Comparison of ENCODE assay signal across 7 cellular contexts in the genomic region with DNA sequence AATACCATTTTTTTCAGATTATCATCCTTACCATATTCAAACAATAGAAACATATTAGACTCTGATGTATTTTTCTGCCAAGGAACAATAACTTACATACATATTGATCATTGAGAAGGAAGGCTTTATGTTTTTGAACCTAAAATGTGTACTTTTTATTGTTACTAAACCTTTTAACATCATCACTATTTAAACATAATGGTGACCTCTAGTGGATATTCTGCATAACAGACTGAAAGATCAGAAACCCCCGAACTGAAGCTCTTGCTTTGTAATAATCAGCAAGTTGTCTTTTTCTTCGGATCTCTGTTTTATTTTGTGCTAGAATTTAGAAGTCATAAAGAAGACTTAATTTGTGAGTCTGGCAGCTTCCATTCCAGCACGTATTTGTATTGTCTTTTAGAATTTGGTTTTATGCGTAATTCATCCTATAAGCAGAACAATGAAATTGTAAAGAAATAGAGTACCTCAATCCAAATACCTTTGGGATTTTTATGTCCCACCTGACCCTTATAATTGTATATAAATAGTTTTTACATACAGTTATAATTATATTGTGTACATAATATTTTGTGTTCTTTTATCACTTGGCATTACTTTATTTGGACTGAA.
DNase-seq lines count a peak whose midpoint lies in the region; ATAC-seq and TF ChIP-seq lines count a peak whose summit lies in the region.

No MANE protein-coding gene starts in this region.

- peaks cover 57% of the 10 kb centered on the region for H3K4me1 Mint-ChIP-seq in endothelial cell (ENCODE audit: unreplicated experiment)
- peaks cover 34 to 72% (median 65%) of the 10 kb centered on the region in 7 donors for H3K4me1 Mint-ChIP-seq in naive thymus-derived CD4-positive, alpha-beta T cell

- 0 out of 2 replicates have a peak overlapping the region, but pooled peaks have one; percentile 17 for H3K4me2 ChIP-seq in DND-41 (ENCODE audit: insufficient read depth, low read length)

- H3K27me3 Mint-ChIP-seq in endothelial cell (ENCODE audit: unreplicated experiment): no peaks in the 10 kb centered on the region
- H3K27me3 Mint-ChIP-seq in naive thymus-derived CD4-positive, alpha-beta T cell: no peaks in the 10 kb centered on the region

- no peak overlapping the region for H3K4me3 ChIP-seq in DND-41 (ENCODE audit: low read depth in 1 of 2, low read length in 2 of 2)
- no peak overlapping the region for H3K4me3 ChIP-seq in RWPE2 (ENCODE audit: severe bottlenecking)
- no peak overlapping the region for H3K4me3 ChIP-seq in naive thymus-derived CD4-positive, alpha-beta T cell (ENCODE audit: low read length)

- CTCF ChIA-PET in naive thymus-derived CD4-positive, alpha-beta T cell (lab: Charles Lee): interaction anchor here (0.6 to 3.7 kb wide), 12 partner anchors 9 to 137 kb away, joined by 3 to 60 read pairs (median 3); a partner anchor contains a TSS

- H3K9me3 ChIP-seq in DND-41 (ENCODE audit: insufficient read depth, low read length, severe bottlenecking) (no peaks in the 10 kb centered on the region), RWPE2 (ENCODE audit: severe bottlenecking) (peaks cover 2% of the 10 kb centered on the region)
- H3K9me3 ChIP-seq in naive thymus-derived CD4-positive, alpha-beta T cell (ENCODE audit: control insufficient read depth in 2 of 3, low read length in 3 of 3): no peaks in the 10 kb centered on the region

- H3K36me3 Mint-ChIP-seq in endothelial cell (ENCODE audit: low read depth, unreplicated experiment): peaks cover 6% of the 10 kb centered on the region
- H3K36me3 Mint-ChIP-seq in naive thymus-derived CD4-positive, alpha-beta T cell: peaks cover 11 to 30% (median 15%) of the 10 kb centered on the region in 5 donors

- peaks cover 11% of the 10 kb centered on the region for H3K79me2 ChIP-seq in DND-41 (ENCODE audit: insufficient read depth, low read length)

- ATAC-seq in DND-41 (ENCODE audit: insufficient read depth, low read depth) (peak; percentile 67; the same call in 2 of the 3 replicates), RWPE2 (ENCODE audit: low read depth) (no peak), GM19023 (IDR thresholded peaks at IDR 0.05; ENCODE audit: unreplicated experiment) (no peak), GM18517 (IDR thresholded peaks at IDR 0.05; ENCODE audit: unreplicated experiment) (no peak)
- ATAC-seq in naive thymus-derived CD4-positive, alpha-beta T cell: peak; percentile 79

- H3K4me3 Mint-ChIP-seq in endothelial cell (ENCODE audit: unreplicated experiment): no peak overlapping the region
- peak overlapping the region in 1 of 10 donors; percentile 2 for H3K4me3 Mint-ChIP-seq in naive thymus-derived CD4-positive, alpha-beta T cell

- H4K20me1 ChIP-seq in DND-41 (ENCODE audit: insufficient read depth, low read length): 0 out of 2 replicates have a peak, but pooled peaks cover 2% of the 10 kb centered on the region

- TF ChIP-seq CTCF in DND-41 (IDR thresholded peaks at IDR 0.05; ENCODE audit: borderline replicate concordance, extremely low read depth, low read length, poor library complexity, severe bottlenecking): peak; percentile 86
- TF ChIP-seq CTCF in RWPE2 (IDR thresholded peaks at IDR 0.05; ENCODE audit: poor library complexity, severe bottlenecking): peak; percentile 85
- TF ChIP-seq CTCF in endothelial cell (IDR thresholded peaks at IDR 0.05; ENCODE audit: unreplicated experiment): peak; percentile 59

- H3K27ac Mint-ChIP-seq in endothelial cell (ENCODE audit: unreplicated experiment): no peak overlapping the region
- peak overlapping the region in 8 of 9 donors; percentile 13 to 86 (median 55) for H3K27ac Mint-ChIP-seq in naive thymus-derived CD4-positive, alpha-beta T cell

- POLR2A ChIA-PET in naive thymus-derived CD4-positive, alpha-beta T cell (lab: Charles Lee): interaction anchor here (0.8 to 1.4 kb wide), 4 partner anchors 9 to 132 kb away, joined by 3 to 13 read pairs (median 4); a partner anchor contains a TSS

- peaks cover 20% of the 10 kb centered on the region for H3K36me3 ChIP-seq in DND-41 (ENCODE audit: insufficient read depth, low read length)
- H3K36me3 ChIP-seq in RWPE2 (ENCODE audit: low read depth): no peaks in the 10 kb centered on the region
- peaks cover 0 to 14% (median 3%) of the 10 kb centered on the region in 3 experiments for H3K36me3 ChIP-seq in naive thymus-derived CD4-positive, alpha-beta T cell (ENCODE audit: control insufficient read depth in 2 of 3, insufficient read depth in 3 of 3, low read length in 3 of 3)

- DNase-seq in DND-41: no peak
- peak; percentile 59 for DNase-seq in KBM-7
- DNase-seq in RWPE2 (ENCODE audit: low spot score): no peak
- no peak for DNase-seq in endothelial cell (ENCODE audit: low spot score)
- DNase-seq in naive thymus-derived CD4-positive, alpha-beta T cell: peak in 7 of 9 donors; percentile 39 to 70 (median 53)

- no peak overlapping the region for H2AFZ ChIP-seq in DND-41 (ENCODE audit: low read depth, low read length)

- in situ Hi-C loops in KBM-7 (cut with MboI; ENCODE audit: low pct_unique_long_range_greater_than_20kb, low sequenced_read_pairs): no loop called here

- H3K4me1 ChIP-seq in DND-41 (ENCODE audit: insufficient read depth, low read length) (peaks cover 2% of the 10 kb centered on the region; the same call in 1 of the 2 replicates), RWPE2 (ENCODE audit: insufficient read depth, poor library complexity, severe bottlenecking) (peaks cover 41% of the 10 kb centered on the region)
- H3K4me1 ChIP-seq in naive thymus-derived CD4-positive, alpha-beta T cell (ENCODE audit: control insufficient read depth in 2 of 2, insufficient read depth in 2 of 2, low read length in 2 of 2): peaks cover 0 to 16% of the 10 kb centered on the region in 2 donors

- H3K9ac ChIP-seq in DND-41 (ENCODE audit: low read depth, low read length): no peak overlapping the region

- H3K27me3 ChIP-seq in DND-41 (ENCODE audit: insufficient read depth, low read length, poor library complexity) (no peaks in the 10 kb centered on the region), RWPE2 (ENCODE audit: insufficient read depth, poor library complexity, severe bottlenecking) (no peaks in the 10 kb centered on the region)
- no peaks in the 10 kb centered on the region for H3K27me3 ChIP-seq in naive thymus-derived CD4-positive, alpha-beta T cell (ENCODE audit: control insufficient read depth in 2 of 2, insufficient read depth in 2 of 2, low read length in 2 of 2)

- no peak overlapping the region; the same call in 1 of the 2 replicates for H3K27ac ChIP-seq in DND-41 (ENCODE audit: low read length)
- H3K27ac ChIP-seq in RWPE2 (ENCODE audit: poor library complexity, severe bottlenecking): peak overlapping the region; percentile 42
- no peak overlapping the region for H3K27ac ChIP-seq in naive thymus-derived CD4-positive, alpha-beta T cell (ENCODE audit: low read depth, low read length)

- H3K9me3 Mint-ChIP-seq in endothelial cell (ENCODE audit: unreplicated experiment): no peaks in the 10 kb centered on the region
- no peaks in the 10 kb centered on the region for H3K9me3 Mint-ChIP-seq in naive thymus-derived CD4-positive, alpha-beta T cell

- intact Hi-C loops in naive thymus-derived CD4-positive, alpha-beta T cell (cut with micrococcal nuclease): loop anchor here (1.0 kb wide), 2 partner anchors 41 to 134 kb away; a partner anchor contains a TSS

Comparison
In these comparisons a context has a peak if more than half of its experiments do, and no peak if none do; other contexts are left out.
1. ATAC-seq: peak in DND-41 (single experiment) and naive thymus-derived CD4-positive, alpha-beta T cell (single experiment); none in RWPE2 (single experiment), GM19023 (single experiment) and GM18517 (single experiment).
2. DNase-seq: peak in KBM-7 (single experiment) and naive thymus-derived CD4-positive, alpha-beta T cell (7 of 9); none in DND-41 (single experiment), RWPE2 (single experiment) and endothelial cell (single experiment).
3. Peak in every context shown above with its lines, with median percentiles within 50 percentile points of each other: CTCF ChIP-seq.